Comparison of ENCODE assay signal across 13 cellular contexts in the genomic region with DNA sequence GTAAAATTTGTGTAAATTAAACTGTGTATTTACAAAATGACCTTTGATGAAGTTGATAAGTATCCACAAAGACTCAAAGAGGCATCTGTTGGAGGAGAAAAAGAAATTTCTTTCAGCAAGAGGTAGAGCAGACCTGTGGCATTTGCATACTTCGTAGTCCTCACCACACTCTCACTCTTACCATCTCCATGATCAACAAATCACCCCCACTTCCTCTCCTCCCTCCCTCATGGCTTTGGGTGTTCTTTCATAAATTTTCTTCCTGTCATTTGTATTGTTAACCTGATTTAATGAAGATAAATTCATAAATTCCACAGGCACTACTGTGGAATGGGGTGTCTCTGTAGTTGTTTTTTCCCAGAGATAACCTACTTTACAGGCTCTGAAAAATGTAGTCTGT.
"Had no signal": no experiment of that assay in that cellular context is flagged by ENCODE, and none has a peak within 500 bp of the region (broad histone marks: within the 10 kb centered on the region; RNA-seq: fewer than 3 reads in every experiment).

No MANE protein-coding gene starts in this region.

- ATAC-seq: activated CD4-positive, CD25-positive, alpha-beta regulatory T cell treated with anti-CD3 and anti-CD28 coated beads, Interleukin-2, amount 50 U/mL, for 24 hours; activated T-cell treated with anti-CD3 and anti-CD28 coated beads, Interleukin-2, amount 50 U/mL, for 4 hours; left cardiac atrium; pancreas; upper lobe of right lung had no signal

- H3K27me3 ChIP-seq: ascending aorta, esophagus muscularis mucosa, upper lobe of right lung had no signal

- DNase-seq: activated CD4-positive, alpha-beta T cell treated with anti-CD3 and anti-CD28 coated beads, Interleukin-2, amount 50 U/mL, for 4 hours; activated gamma-delta T cell treated with Interleukin-2 at 50 U/mL for 16 hours; activated T-cell treated with anti-CD3 and anti-CD28 coated beads, Interleukin-2, amount 50 U/mL, for 4 hours; dorsolateral prefrontal cortex; left cardiac atrium; midbrain; pancreas; stimulated activated CD4-positive, alpha-beta T cell treated with anti-CD3 and anti-CD28 coated beads, Interleukin-12 subunit alpha, Interleukin-12 subunit beta, amount 100 ng/mL, for 4 hours; upper lobe of right lung had no signal

- H3K27ac ChIP-seq: dorsolateral prefrontal cortex, esophagus muscularis mucosa, pancreas, upper lobe of right lung had no signal

- H3K36me3 ChIP-seq: ascending aorta, esophagus muscularis mucosa, pancreas, upper lobe of right lung had no signal

- H3K9me3 ChIP-seq: ascending aorta, esophagus muscularis mucosa, pancreas, upper lobe of right lung had no signal

- H3K4me1 ChIP-seq: ascending aorta, pancreas, upper lobe of right lung had no signal

- H3K4me3 ChIP-seq: ascending aorta, dorsolateral prefrontal cortex, esophagus muscularis mucosa, lung, pancreas, upper lobe of right lung had no signal
